ENCODE assay signal across 1 cellular context in the genomic region with DNA sequence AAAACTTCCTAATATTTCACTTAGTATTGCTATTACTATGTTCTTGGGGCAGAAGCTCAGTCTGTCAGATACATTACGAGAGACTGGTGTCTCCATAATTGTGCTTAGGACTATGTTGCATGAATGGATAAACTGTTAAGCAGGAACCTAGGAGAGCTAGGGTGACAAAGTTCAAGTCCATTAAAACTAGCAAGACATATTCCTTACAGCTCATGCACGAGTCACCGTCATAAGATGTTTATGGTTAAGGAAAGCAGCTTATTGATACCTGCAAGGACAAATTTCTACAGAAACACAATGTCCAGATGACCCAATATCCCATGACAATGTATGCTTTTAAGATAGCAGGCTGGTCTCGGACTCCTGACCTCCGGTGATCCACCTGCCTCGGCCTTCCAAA.
TF ChIP-seq lines count a peak whose summit lies in the region.

No MANE protein-coding gene starts in this region.

TF ChIP-seq in HepG2, 621 proteins besides CTCF, POLR2A, EP300 and RAD21:
- TF ChIP-seq, protein P1, sequence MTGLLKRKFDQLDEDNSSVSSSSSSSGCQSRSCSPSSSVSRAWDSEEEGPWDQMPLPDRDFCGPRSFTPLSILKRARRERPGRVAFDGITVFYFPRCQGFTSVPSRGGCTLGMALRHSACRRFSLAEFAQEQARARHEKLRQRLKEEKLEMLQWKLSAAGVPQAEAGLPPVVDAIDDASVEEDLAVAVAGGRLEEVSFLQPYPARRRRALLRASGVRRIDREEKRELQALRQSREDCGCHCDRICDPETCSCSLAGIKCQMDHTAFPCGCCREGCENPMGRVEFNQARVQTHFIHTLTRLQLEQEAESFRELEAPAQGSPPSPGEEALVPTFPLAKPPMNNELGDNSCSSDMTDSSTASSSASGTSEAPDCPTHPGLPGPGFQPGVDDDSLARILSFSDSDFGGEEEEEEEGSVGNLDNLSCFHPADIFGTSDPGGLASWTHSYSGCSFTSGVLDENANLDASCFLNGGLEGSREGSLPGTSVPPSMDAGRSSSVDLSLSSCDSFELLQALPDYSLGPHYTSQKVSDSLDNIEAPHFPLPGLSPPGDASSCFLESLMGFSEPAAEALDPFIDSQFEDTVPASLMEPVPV (CRISPR knock-in tag; IDR thresholded peaks at IDR 0.05): no peak
- TF ChIP-seq ZNF7 (CRISPR knock-in tag; IDR thresholded peaks at IDR 0.05): peak; percentile 50; the same call in 1 of the 2 replicates
